24 cellular contexts compared by ENCODE assay signal in genomic region chr3:37402351-37402750, GRCh38.
"Had no signal": no experiment of that assay in that cellular context is flagged by ENCODE, and none has a peak within 500 bp of the region (broad histone marks: within the 10 kb centered on the region; RNA-seq: fewer than 3 reads in every experiment).

No MANE protein-coding gene starts in this region.

- H3K9me3 ChIP-seq: adrenal gland, gastrocnemius medialis, testis, transverse colon had no signal

- H3K4me3 ChIP-seq: adrenal gland, ascending aorta, gastrocnemius medialis, lower lobe of right lung, neural progenitor cell, testis, transverse colon had no signal

- H2AFZ ChIP-seq: neural progenitor cell had no signal

- ATAC-seq: activated CD4-positive, alpha-beta T cell treated with anti-CD3 and anti-CD28 coated beads for 36 hours; left colon; lower lobe of right lung; natural killer cell; right cardiac atrium; stimulated activated naive CD8-positive, alpha-beta T cell treated with anti-CD3 and anti-CD28 coated beads, Interleukin-15, Interleukin-2, amounts not matched to agents 100 U/mL and 50 U/mL, for 24 hours had no signal

- H3K4me1 Mint-ChIP-seq: activated CD4-positive, alpha-beta T cell treated with anti-CD3 and anti-CD28 coated beads for 36 hours; neural progenitor cell had no signal

- H3K4me3 Mint-ChIP-seq: activated CD4-positive, alpha-beta T cell treated with anti-CD3 and anti-CD28 coated beads for 36 hours; activated naive CD8-positive, alpha-beta T cell; brain; natural killer cell; neural progenitor cell had no signal

- H3K36me3 Mint-ChIP-seq: neural progenitor cell had no signal

- H3K4me1 ChIP-seq: adrenal gland, ascending aorta, gastrocnemius medialis, lower lobe of right lung, neural progenitor cell, testis, transverse colon had no signal

- H3K9ac ChIP-seq: neural progenitor cell had no signal

- H3K36me3 ChIP-seq: adrenal gland, ascending aorta, gastrocnemius medialis, lower lobe of right lung, neural progenitor cell, transverse colon had no signal

- H3K27me3 ChIP-seq: adrenal gland, ascending aorta, gastrocnemius medialis, neural progenitor cell, testis, transverse colon had no signal

- H3K27ac ChIP-seq: adrenal gland, ascending aorta, gastrocnemius medialis, lower lobe of right lung, neural progenitor cell, testis, transverse colon had no signal

- H3K27me3 Mint-ChIP-seq: activated CD4-positive, alpha-beta T cell treated with anti-CD3 and anti-CD28 coated beads for 36 hours; activated naive CD8-positive, alpha-beta T cell; brain had no signal

- H3K27ac Mint-ChIP-seq: activated CD4-positive, alpha-beta T cell treated with anti-CD3 and anti-CD28 coated beads for 36 hours; activated naive CD8-positive, alpha-beta T cell; brain; neural progenitor cell had no signal

- DNase-seq: activated CD4-positive, alpha-beta T cell treated with anti-CD3 and anti-CD28 coated beads for 36 hours; activated CD4-positive, alpha-beta T cell treated with anti-CD3 and anti-CD28 coated beads, Interleukin-2, amount 50 U/mL, for 4 hours; activated CD4-positive, CD25-positive, alpha-beta regulatory T cell; activated effector memory CD4-positive, alpha-beta T cell treated with Interleukin-2 at 50 U/mL for 16 hours; activated naive CD4-positive, alpha-beta T cell treated with Interleukin-2 at 50 U/mL for 16 hours; activated T-cell treated with anti-CD3 and anti-CD28 coated beads for 4 hours; caudate nucleus; gastrocnemius medialis; glutamatergic neuron; left colon; lower lobe of right lung; mesendoderm; natural killer cell; occipital lobe; right cardiac atrium; stimulated activated CD4-positive, alpha-beta T cell treated with anti-CD3 and anti-CD28 coated beads, Interleukin-4, amount 100 ng/mL, for 1 hour; stimulated activated naive CD8-positive, alpha-beta T cell treated with anti-CD3 and anti-CD28 coated beads, Interleukin-15, Interleukin-2, amounts not matched to agents 100 U/mL and 50 U/mL, for 24 hours; testis; transverse colon had no signal

- H3K9me3 Mint-ChIP-seq: natural killer cell, neural progenitor cell had no signal

- H3K4me2 ChIP-seq: neural progenitor cell had no signal
